ENCODE assay signal across 18 cellular contexts in the genomic region with DNA sequence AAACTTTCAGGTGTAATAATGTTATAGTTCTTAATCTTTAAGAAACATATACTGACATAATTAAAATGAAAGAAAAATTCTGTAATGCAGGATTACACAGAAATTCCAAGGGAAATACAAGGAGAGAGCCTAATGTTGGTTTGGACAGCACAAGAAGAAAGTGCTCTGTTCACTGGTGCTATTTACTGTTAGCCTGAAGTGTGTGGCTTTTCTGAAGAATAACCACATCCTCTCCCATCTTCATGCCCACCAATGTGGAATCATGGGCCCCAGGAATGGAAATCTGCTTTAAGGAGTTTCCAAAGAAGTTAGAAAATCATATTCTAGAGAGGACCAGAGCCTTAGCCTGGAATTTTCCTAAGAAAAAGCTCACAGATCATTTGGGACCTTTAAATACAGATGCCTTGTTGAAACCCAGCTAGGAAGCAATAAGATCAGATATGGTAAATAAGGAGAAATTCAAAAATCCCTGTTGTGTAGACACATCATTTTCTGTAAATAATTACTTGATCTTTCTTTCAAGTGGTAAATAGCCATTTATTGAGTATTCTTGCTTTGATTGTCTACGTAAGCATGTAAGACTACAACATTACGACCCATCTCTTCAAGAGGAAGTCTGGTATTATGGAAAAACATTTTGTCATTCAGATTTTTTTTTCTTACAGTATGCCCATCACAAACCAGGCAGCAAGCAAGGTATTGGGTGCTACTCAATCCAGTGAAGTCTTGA. TPM values are rescaled to one million over a fixed set of nuclear protein-coding genes. Genes with fewer than 3 reads are reported as not detected.
"Had no signal": no experiment of that assay in that cellular context is flagged by ENCODE, and none has a peak within 500 bp of the region (broad histone marks: within the 10 kb centered on the region; RNA-seq: fewer than 3 reads in every experiment).

No MANE protein-coding gene starts in this region.

- H3K27ac Mint-ChIP-seq: activated CD4-positive, alpha-beta T cell treated with anti-CD3 and anti-CD28 coated beads, Interleukin-2, amount 10 ng/mL, durations not matched to agents 7 days and 5 days; nephron; stimulated activated effector memory CD8-positive, alpha-beta T cell treated with anti-CD3 and anti-CD28 coated beads, Interleukin-12 subunit alpha, Interleukin-12 subunit beta, amount 100 ng/mL, for 72 hours had no signal

- H3K9me3 ChIP-seq: esophagus squamous epithelium, heart left ventricle, left lung, mucosa of descending colon, psoas muscle, right lobe of liver, SJCRH30, upper lobe of right lung had no signal

- FAIRE-seq: colon, islet of Langerhans had no signal

- DNase-seq: activated CD4-positive, alpha-beta T cell treated with anti-CD3 and anti-CD28 coated beads, Interleukin-2, amount 10 ng/mL, durations not matched to agents 7 days and 5 days; activated CD8-positive, alpha-beta memory T cell treated with anti-CD3 and anti-CD28 coated beads, Interleukin-2, amount 50 U/mL, for 4 hours; activated effector memory CD4-positive, alpha-beta T cell treated with Interleukin-2 at 50 U/mL for 16 hours; esophagus squamous epithelium; foreskin fibroblast; heart left ventricle; left lung; mucosa of descending colon; psoas muscle; right lobe of liver; SJCRH30; SW 1271; upper lobe of right lung had no signal

- H3K27me3 ChIP-seq: esophagus squamous epithelium, heart left ventricle, left lung, right lobe of liver, SJCRH30, upper lobe of right lung had no signal

- H3K4me3 Mint-ChIP-seq: activated CD4-positive, alpha-beta T cell treated with anti-CD3 and anti-CD28 coated beads, Interleukin-2, amount 10 ng/mL, durations not matched to agents 7 days and 5 days; nephron; stimulated activated effector memory CD8-positive, alpha-beta T cell treated with anti-CD3 and anti-CD28 coated beads, Interleukin-12 subunit alpha, Interleukin-12 subunit beta, amount 100 ng/mL, for 72 hours had no signal

- H3K4me1 ChIP-seq: esophagus squamous epithelium, heart left ventricle, left lung, psoas muscle, right lobe of liver, SJCRH30, upper lobe of right lung had no signal

- ATAC-seq: heart left ventricle; left lung; mucosa of descending colon; psoas muscle; right lobe of liver; stimulated activated effector memory CD8-positive, alpha-beta T cell treated with anti-CD3 and anti-CD28 coated beads, Interleukin-12 subunit alpha, Interleukin-12 subunit beta, amount 100 ng/mL, for 72 hours; upper lobe of right lung had no signal

- H3K4me3 ChIP-seq: esophagus squamous epithelium, heart left ventricle, left lung, mucosa of descending colon, psoas muscle, right lobe of liver, SJCRH30, upper lobe of right lung had no signal

- H3K4me1 Mint-ChIP-seq: nephron had no signal

- H3K27me3 Mint-ChIP-seq: activated CD4-positive, alpha-beta T cell treated with anti-CD3 and anti-CD28 coated beads, Interleukin-2, amount 10 ng/mL, durations not matched to agents 7 days and 5 days had no signal

- H3K27ac ChIP-seq: esophagus squamous epithelium, heart left ventricle, left lung, psoas muscle, right lobe of liver, SJCRH30, upper lobe of right lung had no signal

- H3K9me3 Mint-ChIP-seq: activated CD4-positive, alpha-beta T cell treated with anti-CD3 and anti-CD28 coated beads, Interleukin-2, amount 10 ng/mL, durations not matched to agents 7 days and 5 days; nephron; stimulated activated effector memory CD8-positive, alpha-beta T cell treated with anti-CD3 and anti-CD28 coated beads, Interleukin-12 subunit alpha, Interleukin-12 subunit beta, amount 100 ng/mL, for 72 hours had no signal

RNA-seq across cellular contexts. Expression of a gene that starts 10.3 kb away (rescaled TPM):
- total RNA-seq: activated CD4-positive, alpha-beta T cell treated with anti-CD3 and anti-CD28 coated beads, Interleukin-2, amount 10 ng/mL, durations not matched to agents 7 days and 5 days; left lung; SJCRH30; upper lobe of right lung had no signal
- polyA plus RNA-seq: adipose tissue, heart left ventricle had no signal
